31 cellular contexts compared by ENCODE assay signal in genomic region chr1:110707257-110707656, GRCh38. TPM values are rescaled to one million over a fixed set of nuclear protein-coding genes. Genes with fewer than 3 reads are reported as not detected.
"Had no signal": no experiment of that assay in that cellular context is flagged by ENCODE, and none has a peak within 500 bp of the region (broad histone marks: within the 10 kb centered on the region; RNA-seq: fewer than 3 reads in every experiment).

No MANE protein-coding gene starts in this region.

- H3K27ac ChIP-seq: esophagus muscularis mucosa, foreskin keratinocyte, gastrocnemius medialis, heart left ventricle, hepatocyte, VCaP had no signal

- H3K27me3 ChIP-seq: esophagus muscularis mucosa, foreskin keratinocyte, gastrocnemius medialis, heart left ventricle had no signal

- ATAC-seq: activated naive CD4-positive, alpha-beta T cell treated with anti-CD3 and anti-CD28 coated beads, Interleukin-2, amount 50 U/mL, for 72 hours; activated T-cell treated with anti-CD3 and anti-CD28 coated beads, Interleukin-2, amount 50 U/mL, for 72 hours; effector memory CD8-positive, alpha-beta T cell; foreskin keratinocyte; gastrocnemius medialis; heart left ventricle; WTC11 had no signal

- H3K4me2 ChIP-seq: hepatocyte had no signal

- H3K36me3 ChIP-seq: esophagus muscularis mucosa, gastrocnemius medialis, heart left ventricle had no signal

- H3K9me3 ChIP-seq: esophagus muscularis mucosa, gastrocnemius medialis, heart left ventricle had no signal

- H3K27ac Mint-ChIP-seq: activated CD4-positive, alpha-beta memory T cell treated with anti-CD3 and anti-CD28 coated beads, Interleukin-2, amount 10 ng/mL, durations not matched to agents 7 days and 5 days; activated CD4-positive, alpha-beta T cell treated with anti-CD3 and anti-CD28 coated beads, Interleukin-2, amount 10 ng/mL, durations not matched to agents 7 days and 5 days; activated naive CD4-positive, alpha-beta T cell treated with anti-CD3 and anti-CD28 coated beads, Interleukin-2, amount 50 U/mL, for 72 hours; activated naive CD8-positive, alpha-beta T cell treated with anti-CD3 and anti-CD28 coated beads, Interleukin-2, amount 10 ng/mL, durations not matched to agents 7 days and 5 days; activated T-cell treated with anti-CD3 and anti-CD28 coated beads, Interleukin-2, amount 50 U/mL, for 24 hours; activated T-cell treated with anti-CD3 and anti-CD28 coated beads, Interleukin-2, amount 50 U/mL, for 72 hours; effector memory CD8-positive, alpha-beta T cell; WTC11 had no signal

- H3K27me3 Mint-ChIP-seq: activated T-cell treated with anti-CD3 and anti-CD28 coated beads, Interleukin-2, amount 50 U/mL, for 24 hours had no signal

- H3K4me3 ChIP-seq: esophagus muscularis mucosa, gastrocnemius medialis, heart left ventricle, hepatocyte had no signal

- DNase-seq: activated CD4-positive, alpha-beta memory T cell treated with anti-CD3 and anti-CD28 coated beads, Interleukin-2, amount 10 ng/mL, durations not matched to agents 7 days and 5 days; activated CD4-positive, alpha-beta T cell treated with anti-CD3 and anti-CD28 coated beads for 1 hour; activated CD4-positive, alpha-beta T cell treated with anti-CD3 and anti-CD28 coated beads for 4 hours; activated CD4-positive, alpha-beta T cell treated with anti-CD3 and anti-CD28 coated beads, Interleukin-2, amount 10 ng/mL, durations not matched to agents 7 days and 5 days; activated CD4-positive, alpha-beta T cell treated with anti-CD3 and anti-CD28 coated beads, Interleukin-2, amount 50 U/mL, for 4 hours; activated CD8-positive, alpha-beta memory T cell treated with anti-CD3 and anti-CD28 coated beads, Interleukin-2, amount 50 U/mL, for 48 hours; activated gamma-delta T cell; activated naive CD4-positive, alpha-beta T cell; activated naive CD4-positive, alpha-beta T cell treated with anti-CD3 and anti-CD28 coated beads, Interleukin-2, amount 10 ng/mL, durations not matched to agents 7 days and 5 days; activated naive CD8-positive, alpha-beta T cell treated with anti-CD3 and anti-CD28 coated beads, Interleukin-2, amount 10 ng/mL, durations not matched to agents 7 days and 5 days; activated T-cell treated with anti-CD3 and anti-CD28 coated beads for 4 hours; activated T-cell treated with anti-CD3 and anti-CD28 coated beads, Interleukin-2, amount 50 U/mL, for 24 hours; activated T-cell treated with anti-CD3 and anti-CD28 coated beads, Interleukin-2, amount 50 U/mL, for 72 hours; amniotic stem cell; caudate nucleus; cortex of kidney; dermis blood vessel endothelial cell; effector CD4-positive, alpha-beta T cell; effector memory CD8-positive, alpha-beta T cell; erythroblast; foreskin keratinocyte; gastrocnemius medialis; glutamatergic neuron; heart left ventricle; T-helper 2 cell had no signal

- H2AFZ ChIP-seq: hepatocyte had no signal

- H3K4me3 Mint-ChIP-seq: activated CD4-positive, alpha-beta memory T cell treated with anti-CD3 and anti-CD28 coated beads, Interleukin-2, amount 10 ng/mL, durations not matched to agents 7 days and 5 days; activated CD4-positive, alpha-beta T cell treated with anti-CD3 and anti-CD28 coated beads, Interleukin-2, amount 10 ng/mL, durations not matched to agents 7 days and 5 days; activated naive CD4-positive, alpha-beta T cell treated with anti-CD3 and anti-CD28 coated beads, Interleukin-2, amount 10 ng/mL, durations not matched to agents 7 days and 5 days; activated naive CD8-positive, alpha-beta T cell treated with anti-CD3 and anti-CD28 coated beads, Interleukin-2, amount 10 ng/mL, durations not matched to agents 7 days and 5 days; activated T-cell treated with anti-CD3 and anti-CD28 coated beads, Interleukin-2, amount 50 U/mL, for 24 hours; activated T-cell treated with anti-CD3 and anti-CD28 coated beads, Interleukin-2, amount 50 U/mL, for 72 hours; effector memory CD8-positive, alpha-beta T cell; WTC11 had no signal

- H3K4me1 ChIP-seq: esophagus muscularis mucosa, foreskin keratinocyte, gastrocnemius medialis had no signal

- H3K9me3 Mint-ChIP-seq: activated CD4-positive, alpha-beta memory T cell treated with anti-CD3 and anti-CD28 coated beads, Interleukin-2, amount 10 ng/mL, durations not matched to agents 7 days and 5 days; activated CD4-positive, alpha-beta T cell treated with anti-CD3 and anti-CD28 coated beads, Interleukin-2, amount 10 ng/mL, durations not matched to agents 7 days and 5 days; activated naive CD4-positive, alpha-beta T cell treated with anti-CD3 and anti-CD28 coated beads, Interleukin-2, amount 10 ng/mL, durations not matched to agents 7 days and 5 days; activated T-cell treated with anti-CD3 and anti-CD28 coated beads, Interleukin-2, amount 50 U/mL, for 24 hours; effector memory CD8-positive, alpha-beta T cell had no signal

- H3K79me2 ChIP-seq: hepatocyte had no signal

- H3K36me3 Mint-ChIP-seq: activated naive CD4-positive, alpha-beta T cell treated with anti-CD3 and anti-CD28 coated beads, Interleukin-2, amount 10 ng/mL, durations not matched to agents 7 days and 5 days; activated naive CD4-positive, alpha-beta T cell treated with anti-CD3 and anti-CD28 coated beads, Interleukin-2, amount 50 U/mL, for 72 hours; WTC11 had no signal

RNA-seq across cellular contexts. Expression of gene KCNA3, which starts 32.5 kb away (rescaled TPM):
- total RNA-seq: chondrocyte, dermis blood vessel endothelial cell, foreskin keratinocyte had no signal
- polyA plus RNA-seq: foreskin keratinocyte, hepatocyte had no signal
